Comparison of ENCODE assay signal across 8 cellular contexts in the genomic region with DNA sequence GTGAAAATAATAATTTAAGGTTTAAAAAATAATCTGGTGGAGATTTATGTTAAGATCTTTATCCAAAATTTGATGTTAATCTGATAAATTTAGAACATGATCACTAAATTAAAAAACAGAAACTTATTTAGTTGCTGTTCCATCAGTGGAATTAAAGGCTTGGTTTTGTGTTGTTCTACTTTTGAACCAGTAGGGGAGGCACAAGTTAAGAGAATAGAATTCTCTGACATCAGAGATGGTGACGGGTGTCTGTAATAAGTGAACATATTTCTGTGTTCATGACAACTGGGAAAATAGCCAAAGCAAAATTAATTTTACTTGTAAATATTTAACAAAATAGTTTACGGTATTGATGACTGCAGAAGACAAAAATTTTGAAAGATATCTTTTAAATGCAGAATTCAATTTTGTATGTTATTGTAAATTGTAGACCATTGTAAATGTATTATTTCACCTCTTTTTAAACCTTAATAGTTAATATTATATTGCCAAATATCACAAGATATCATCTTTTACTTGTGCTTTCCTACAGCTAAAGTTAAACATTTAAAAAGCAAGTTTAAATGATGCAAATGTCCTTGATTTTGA.
DNase-seq lines count a peak whose midpoint lies in the region; ATAC-seq and TF ChIP-seq lines count a peak whose summit lies in the region.

No MANE protein-coding gene starts in this region.

- no peaks in the 10 kb centered on the region for H3K9me3 Mint-ChIP-seq in activated CD4-positive, alpha-beta T cell treated with anti-CD3 and anti-CD28 coated beads for 36 hours (ENCODE audit: low read depth)
- no peaks in the 10 kb centered on the region for H3K9me3 Mint-ChIP-seq in T-cell
- H3K9me3 Mint-ChIP-seq in activated naive CD4-positive, alpha-beta T cell treated with anti-CD3 and anti-CD28 coated beads for 36 hours, result no peaks in the 10 kb centered on the region

- H3K9me3 ChIP-seq in colonic mucosa, result no peaks in the 10 kb centered on the region

- H3K9ac ChIP-seq in colonic mucosa (ENCODE audit: low read depth in 2 of 2, low read length in 2 of 2), result no peak overlapping the region
- H3K9ac ChIP-seq in mesendoderm (ENCODE audit: low read length), result no peak overlapping the region

- POLR2A ChIA-PET in activated CD4-positive, alpha-beta T cell treated with anti-CD3 and anti-CD28 coated beads for 36 hours (lab: Charles Lee), result no interaction called here
- POLR2A ChIA-PET in T-cell (lab: Charles Lee), result no interaction called here

- no peaks in the 10 kb centered on the region for H3K4me1 Mint-ChIP-seq in activated CD4-positive, alpha-beta T cell treated with anti-CD3 and anti-CD28 coated beads for 36 hours
- H3K4me1 Mint-ChIP-seq in T-cell, result peaks cover 0 to 4% (median 3%) of the 10 kb centered on the region in 3 donors
- H3K4me1 Mint-ChIP-seq in activated naive CD4-positive, alpha-beta T cell treated with anti-CD3 and anti-CD28 coated beads for 36 hours (ENCODE audit: low read depth), result no peaks in the 10 kb centered on the region

- no CpG with 5 or more reads among the region's 2 CpGs for WGBS in mesendoderm (ENCODE audit: extremely low coverage, insufficient coverage, low lambda C conversion rate)

- H3K4ac ChIP-seq in mesendoderm (ENCODE audit: low read depth, low read length), result no peak overlapping the region

- no peaks in the 10 kb centered on the region for H3K36me3 ChIP-seq in colonic mucosa
- H3K36me3 ChIP-seq in mesendoderm (ENCODE audit: control insufficient read depth, insufficient read depth, low read length), result no peaks in the 10 kb centered on the region

- intact Hi-C loops in activated CD4-positive, alpha-beta T cell treated with anti-CD3 and anti-CD28 coated beads for 36 hours (cut with DNase I, micrococcal nuclease), result no loop called here
- intact Hi-C loops in colonic mucosa (cut with DNase I), result no loop called here
- intact Hi-C loops in activated naive CD4-positive, alpha-beta T cell treated with anti-CD3 and anti-CD28 coated beads for 36 hours (cut with micrococcal nuclease), result loop anchor here (2.0 to 10.0 kb wide), 3 partner anchors 292 to 880 kb away; no protein-coding TSS in a partner anchor

- H4K5ac ChIP-seq in mesendoderm (ENCODE audit: low read length), result no peak overlapping the region

- H3K27me3 Mint-ChIP-seq in activated CD4-positive, alpha-beta T cell treated with anti-CD3 and anti-CD28 coated beads for 36 hours, result no peaks in the 10 kb centered on the region
- H3K27me3 Mint-ChIP-seq in T-cell, result no peaks in the 10 kb centered on the region
- H3K27me3 Mint-ChIP-seq in activated naive CD4-positive, alpha-beta T cell treated with anti-CD3 and anti-CD28 coated beads for 36 hours (ENCODE audit: low read depth), result no peaks in the 10 kb centered on the region

- H3K4me1 ChIP-seq in colonic mucosa, result no peaks in the 10 kb centered on the region
- no peaks in the 10 kb centered on the region for H3K4me1 ChIP-seq in mesendoderm (ENCODE audit: control insufficient read depth, low read depth, low read length)

- H3K23ac ChIP-seq in mesendoderm (ENCODE audit: low read length), result no peak overlapping the region

- peaks cover 12% of the 10 kb centered on the region for H3K36me3 Mint-ChIP-seq in activated CD4-positive, alpha-beta T cell treated with anti-CD3 and anti-CD28 coated beads for 36 hours (ENCODE audit: low read depth)
- peaks cover 41% of the 10 kb centered on the region for H3K36me3 Mint-ChIP-seq in T-cell
- peaks cover 14% of the 10 kb centered on the region for H3K36me3 Mint-ChIP-seq in activated naive CD4-positive, alpha-beta T cell treated with anti-CD3 and anti-CD28 coated beads for 36 hours (ENCODE audit: low read depth)

- no peak overlapping the region for H2BK5ac ChIP-seq in mesendoderm (ENCODE audit: low read length)

- no peak overlapping the region for H2AK5ac ChIP-seq in mesendoderm (ENCODE audit: low read length)

- H3K56ac ChIP-seq in mesendoderm (ENCODE audit: low read length), result no peak overlapping the region

- TF ChIP-seq CTCF in colonic mucosa (IDR thresholded peaks at IDR 0.05), result peak; percentile 29

- no peaks in the 10 kb centered on the region for H3K27me3 ChIP-seq in colonic mucosa
- H3K27me3 ChIP-seq in mesendoderm (ENCODE audit: insufficient read depth, low read length, poor library complexity), result no peaks in the 10 kb centered on the region

- no peak overlapping the region for H3K18ac ChIP-seq in mesendoderm (ENCODE audit: low read length)

- no peak overlapping the region for H3K4me2 ChIP-seq in mesendoderm (ENCODE audit: low read length)

- CTCF ChIA-PET in activated CD4-positive, alpha-beta T cell treated with anti-CD3 and anti-CD28 coated beads for 36 hours (lab: Charles Lee), result interaction anchor here (0.7 to 1.4 kb wide), 4 partner anchors 9 to 239 kb away, joined by 3 to 4 read pairs (median 3); a partner anchor contains a TSS
- CTCF ChIA-PET in T-cell (lab: Charles Lee), result no interaction called here
- CTCF ChIA-PET in activated naive CD4-positive, alpha-beta T cell treated with anti-CD3 and anti-CD28 coated beads for 36 hours (lab: Charles Lee), result interaction anchor here (0.9 kb wide), 1 partner anchor 107 kb away, joined by 3 read pairs; no protein-coding TSS in a partner anchor

- H3K79me2 ChIP-seq in mesendoderm (ENCODE audit: control insufficient read depth, insufficient read depth, low read length), result no peaks in the 10 kb centered on the region

- no peak overlapping the region for H2BK120ac ChIP-seq in mesendoderm (ENCODE audit: low read depth, low read length)

- no peak for DNase-seq in activated CD4-positive, alpha-beta T cell treated with anti-CD3 and anti-CD28 coated beads for 36 hours
- no peak for DNase-seq in activated CD4-positive, alpha-beta T cell treated with anti-CD3 and anti-CD28 coated beads for 1 hour
- peak; percentile 85 for DNase-seq in NCI-H510A treated with DMSO at 0.1 percent for 48 hours (lab: John Stamatoyannopoulos, UW)
- no peak for DNase-seq in colonic mucosa
- DNase-seq in mesendoderm, result peak; percentile 26
- no peak for DNase-seq in T-cell
- DNase-seq in activated naive CD4-positive, alpha-beta T cell treated with anti-CD3 and anti-CD28 coated beads for 36 hours, result no peak

- H3K27ac ChIP-seq in colonic mucosa (no peak overlapping the region), mesendoderm (ENCODE audit: low read depth, low read length) (no peak overlapping the region)

- H3K4me3 Mint-ChIP-seq in activated CD4-positive, alpha-beta T cell treated with anti-CD3 and anti-CD28 coated beads for 36 hours, result no peak overlapping the region
- H3K4me3 Mint-ChIP-seq in T-cell, result no peak overlapping the region
- no peak overlapping the region for H3K4me3 Mint-ChIP-seq in activated naive CD4-positive, alpha-beta T cell treated with anti-CD3 and anti-CD28 coated beads for 36 hours

- peak; percentile 63 for ATAC-seq in activated CD4-positive, alpha-beta T cell treated with anti-CD3 and anti-CD28 coated beads for 36 hours
- ATAC-seq in HG02981 (IDR thresholded peaks at IDR 0.05; ENCODE audit: unreplicated experiment) (peak; percentile 72), T-cell (replicated peaks in 1 of 4) (no peak)

- no peak overlapping the region for H2BK15ac ChIP-seq in mesendoderm (replicated peaks; ENCODE audit: low read depth)

- no peaks in the 10 kb centered on the region for H3K79me1 ChIP-seq in mesendoderm (ENCODE audit: low read length)

- no peak overlapping the region for H4K8ac ChIP-seq in mesendoderm (ENCODE audit: low read depth, low read length)

- H3K27ac Mint-ChIP-seq in activated CD4-positive, alpha-beta T cell treated with anti-CD3 and anti-CD28 coated beads for 36 hours, result no peak overlapping the region
- peak overlapping the region in 1 of 2 donors; percentile 22 for H3K27ac Mint-ChIP-seq in T-cell
- H3K27ac Mint-ChIP-seq in activated naive CD4-positive, alpha-beta T cell treated with anti-CD3 and anti-CD28 coated beads for 36 hours, result no peak overlapping the region

- H3K4me3 ChIP-seq in colonic mucosa (no peak overlapping the region), mesendoderm (ENCODE audit: low read length) (no peak overlapping the region)

Comparison
In these comparisons a context has a peak if more than half of its experiments do, and no peak if none do; other contexts are left out.
1. ATAC-seq: peak in activated CD4-positive, alpha-beta T cell treated with anti-CD3 and anti-CD28 coated beads for 36 hours (single experiment) and HG02981 (single experiment); none in T-cell (0 of 4).
2. DNase-seq: peak in NCI-H510A treated with DMSO at 0.1 percent for 48 hours (single experiment) and mesendoderm (single experiment); none in activated CD4-positive, alpha-beta T cell treated with anti-CD3 and anti-CD28 coated beads for 36 hours (single experiment), activated CD4-positive, alpha-beta T cell treated with anti-CD3 and anti-CD28 coated beads for 1 hour (single experiment), colonic mucosa (single experiment), T-cell (0 of 34) and activated naive CD4-positive, alpha-beta T cell treated with anti-CD3 and anti-CD28 coated beads for 36 hours (single experiment).
3. CTCF ChIA-PET loops: an anchor here in activated CD4-positive, alpha-beta T cell treated with anti-CD3 and anti-CD28 coated beads for 36 hours (0.7 to 1.4 kb wide) and activated naive CD4-positive, alpha-beta T cell treated with anti-CD3 and anti-CD28 coated beads for 36 hours (0.9 kb wide); none called in T-cell.